ENCODE assay signal across 21 cellular contexts in genomic region chr5:176732736-176733585, GRCh38.
DNase-seq lines count a peak whose midpoint lies in the region; TF ChIP-seq lines count a peak whose summit lies in the region.
"Had no signal": no experiment of that assay in that cellular context is flagged by ENCODE, and none has a peak within 500 bp of the region (broad histone marks: within the 10 kb centered on the region; RNA-seq: fewer than 3 reads in every experiment).

No MANE protein-coding gene starts in this region.

- peaks cover 15% of the 10 kb centered on the region for H3K27me3 Mint-ChIP-seq in brain

- H2AFZ ChIP-seq in osteoblast (ENCODE audit: low read length): no peak overlapping the region

- H3K9me3 ChIP-seq in osteoblast (ENCODE audit: low read depth, low read length): peaks cover 3% of the 10 kb centered on the region
- no peaks in the 10 kb centered on the region for H3K9me3 ChIP-seq in thyroid gland
- H3K9me3 ChIP-seq: prostate gland, testis had no signal

- peak overlapping the region in 3 of 5 experiments; percentile 47 to 95 (median 78) for H3K27ac Mint-ChIP-seq in brain
- H3K27ac Mint-ChIP-seq: activated T-helper 2 cell treated with anti-CD3 and anti-CD28 coated beads, Interferon-gamma antibody, Interleukin-2, Interleukin-4, amounts not matched to agents 10 μg/mL and 5 μg/mL and 100 μg/mL, durations not matched to agents 14 hours and 24 hours and 36 hours; T-helper 1 cell treated with Interleukin-12 subunit alpha and Interleukin-12 subunit beta and Interleukin-4 antibody, amounts not matched to agents 30 μg/mL and 1 μg/mL, for 36 hours had no signal

- no peaks in the 10 kb centered on the region for H3K79me2 ChIP-seq in osteoblast (ENCODE audit: insufficient read depth, low read length)

- H3K4me1 ChIP-seq in osteoblast (ENCODE audit: insufficient read depth, low read length): no peaks in the 10 kb centered on the region
- H3K4me1 ChIP-seq in thyroid gland: no peaks in the 10 kb centered on the region
- H3K4me1 ChIP-seq: prostate gland, testis had no signal

- H3K36me3 Mint-ChIP-seq in brain: no peaks in the 10 kb centered on the region

- no peak overlapping the region for H3K27ac ChIP-seq in osteoblast (ENCODE audit: low read depth, low read length)
- H3K27ac ChIP-seq in thyroid gland: no peak overlapping the region
- H3K27ac ChIP-seq: C4-2B, prostate gland, testis had no signal

- peaks cover 0 to 6% (median 4%) of the 10 kb centered on the region in 5 experiments for H3K9me3 Mint-ChIP-seq in brain
- H3K9me3 Mint-ChIP-seq: activated T-helper 2 cell treated with anti-CD3 and anti-CD28 coated beads, Interferon-gamma antibody, Interleukin-2, Interleukin-4, amounts not matched to agents 10 μg/mL and 5 μg/mL and 100 μg/mL, durations not matched to agents 14 hours and 24 hours and 36 hours; T-helper 1 cell treated with Interleukin-12 subunit alpha and Interleukin-12 subunit beta and Interleukin-4 antibody, amounts not matched to agents 30 μg/mL and 1 μg/mL, for 36 hours had no signal

- TF ChIP-seq CTCF in brain (conservative IDR thresholded peaks at IDR 0.05): no peak
- no peak for TF ChIP-seq CTCF in osteoblast (IDR thresholded peaks at IDR 0.05; ENCODE audit: extremely low read depth, low read depth, low read length)
- no peak for TF ChIP-seq CTCF in thyroid gland (IDR thresholded peaks at IDR 0.05)

- whole genome bisulfite sequencing in thyroid gland, 2 donors: 63% methylated on average over 30 to 31 of the region's 31 CpGs

- no peak for TF ChIP-seq POLR2A in thyroid gland (IDR thresholded peaks at IDR 0.05)

- no peak overlapping the region for H3K4me2 ChIP-seq in osteoblast (ENCODE audit: insufficient read depth, low read length)

- H3K4me1 Mint-ChIP-seq in brain: peaks cover 43% of the 10 kb centered on the region

- H3K36me3 ChIP-seq in osteoblast (ENCODE audit: insufficient read depth, low read length) (no peaks in the 10 kb centered on the region), thyroid gland (no peaks in the 10 kb centered on the region)
- H3K36me3 ChIP-seq: prostate gland had no signal

- H3K27me3 ChIP-seq in osteoblast (ENCODE audit: insufficient read depth, low read length) (peaks cover 45% of the 10 kb centered on the region), thyroid gland (no peaks in the 10 kb centered on the region)
- H3K27me3 ChIP-seq: testis had no signal

- no peak overlapping the region for H3K4me3 Mint-ChIP-seq in brain
- H3K4me3 Mint-ChIP-seq: naive B cell; T-helper 1 cell treated with Interleukin-12 subunit alpha and Interleukin-12 subunit beta and Interleukin-4 antibody, amounts not matched to agents 30 μg/mL and 1 μg/mL, for 36 hours had no signal

- intact Hi-C loops in thyroid gland (cut with DNase I): no loop called here

- H3K4me3 ChIP-seq in osteoblast (ENCODE audit: insufficient read depth, low read length) (no peak overlapping the region), thyroid gland (replicated peaks in 1 of 3) (no peak overlapping the region)
- H3K4me3 ChIP-seq: prostate gland, testis had no signal

- DNase-seq in NCI-H82 (lab: John Stamatoyannopoulos, UW): peak; percentile 80
- no peak for DNase-seq in NCI-H82 treated with DMSO at 0.1 percent for 48 hours (lab: John Stamatoyannopoulos, UW; ENCODE audit: unreplicated experiment)
- peak; percentile 61 for DNase-seq in NCI-H1694 (lab: John Stamatoyannopoulos, UW)
- peak; percentile 77 for DNase-seq in osteoblast (ENCODE audit: insufficient read length, low spot score, missing footprints)
- DNase-seq in NK-92 treated with Interleukin-12 subunit alpha and Interleukin-12 subunit beta, amount 100 ng/mL, for 24 hours (lab: John Stamatoyannopoulos, UW): no peak
- DNase-seq in thyroid gland: no peak
- no peak for DNase-seq in NCI-H2029 treated with DMSO at 0.1 percent for 48 hours (lab: John Stamatoyannopoulos, UW)
- DNase-seq: 8988T; activated CD4-positive, CD25-positive, alpha-beta regulatory T cell; cerebellar nuclear complex; DMS153; hippocampal formation; naive B cell; NCI-H1417 treated with DMSO at 0.1 percent for 48 hours; SHP77; testis had no signal

- no peaks in the 10 kb centered on the region for H4K20me1 ChIP-seq in osteoblast (ENCODE audit: insufficient read depth, low read length)

Comparison
In these comparisons a context has a peak if more than half of its experiments do, and no peak if none do; other contexts are left out.
1. DNase-seq: peak in NCI-H82 (single experiment), NCI-H1694 (single experiment) and osteoblast (single experiment); none in NCI-H82 treated with DMSO at 0.1 percent for 48 hours (single experiment), NK-92 treated with Interleukin-12 subunit alpha and Interleukin-12 subunit beta, amount 100 ng/mL, for 24 hours (single experiment), thyroid gland (0 of 2) and NCI-H2029 treated with DMSO at 0.1 percent for 48 hours (single experiment).